In genomic region chr19:17719730-17720486, GRCh38 we compare ENCODE assay signal across 8 cellular contexts. TPM values are rescaled to one million over a fixed set of nuclear protein-coding genes. Genes with fewer than 3 reads are reported as not detected.
DNase-seq lines count a peak whose midpoint lies in the region; ATAC-seq, FAIRE-seq and TF ChIP-seq lines count a peak whose summit lies in the region.

No MANE protein-coding gene starts in this region.

- H3K27me3 Mint-ChIP-seq in stimulated activated naive B cell treated with anti-CD40 and anti-IgM and Interleukin-4, amounts not matched to agents 10 μg/mL and 1 μg/mL and 100 μg/mL, for 72 hours, result no peaks in the 10 kb centered on the region

- H3K4me2 ChIP-seq in HCT116 (ENCODE audit: low read length) (peak overlapping the region; percentile 82), K562 (ENCODE audit: insufficient read depth, low read length) (peak overlapping the region; percentile 90)

- peak overlapping the region; percentile 91 to 97 for H3K4me3 ChIP-seq in HCT116 (replicated peaks in 1 of 2; ENCODE audit: low read depth in 1 of 2, low read length in 2 of 2)
- peak overlapping the region; percentile 87 for H3K4me3 ChIP-seq in K562
- peak overlapping the region; percentile 82 for H3K4me3 ChIP-seq in lower leg skin (ENCODE audit: low read depth, poor library complexity, severe bottlenecking)

- RAD21 ChIA-PET in HCT116 (lab: Charles Lee; ENCODE audit: low non-redundant PET in 1 of 2, low total read pairs in 2 of 2, uncharacterized antibody in 2 of 2, unreplicated experiment in 2 of 2), result no interaction called here

- H3K9me2 ChIP-seq in HCT116 (ENCODE audit: insufficient read depth), result no peaks in the 10 kb centered on the region

- no peak overlapping the region for H2AFZ ChIP-seq in HCT116 (ENCODE audit: low read depth, low read length, poor library complexity, severe bottlenecking)
- H2AFZ ChIP-seq in K562 (ENCODE audit: low read depth, low read length), result no peak overlapping the region

- no peaks in the 10 kb centered on the region for H3K9me3 ChIP-seq in HCT116 (ENCODE audit: control insufficient read depth in 1 of 2, insufficient read depth in 1 of 2, low read depth in 1 of 2, low read length in 2 of 2)
- H3K9me3 ChIP-seq in K562 (replicated peaks; ENCODE audit: control insufficient read depth, insufficient read depth, low read depth, low read length), result no peaks in the 10 kb centered on the region

- BruUV-seq in HCT116 (replicated peaks; lab: Mats Ljungman, UMichigan), result TSS peak; percentile 57
- TSS peak; percentile 54 for BruUV-seq in K562 (replicated peaks; lab: Mats Ljungman, UMichigan)

- peak overlapping the region; percentile 82 to 92 for H3K4me3 Mint-ChIP-seq in stimulated activated naive B cell treated with anti-CD40 and anti-IgM and Interleukin-4, amounts not matched to agents 10 μg/mL and 1 μg/mL and 100 μg/mL, for 72 hours

- H3K79me2 ChIP-seq in HCT116 (ENCODE audit: insufficient read depth, low read length) (peaks cover 33% of the 10 kb centered on the region), K562 (ENCODE audit: control insufficient read depth, insufficient read depth, low read length) (peaks cover 26% of the 10 kb centered on the region)

- H3K9ac ChIP-seq in HCT116 (ENCODE audit: low read length) (peak overlapping the region; percentile 82), K562 (ENCODE audit: insufficient read depth in 1 of 2, low read depth in 2 of 2, low read length in 2 of 2) (peak overlapping the region; percentile 62 to 97; a peak in 3 of 4 replicates)

- peaks cover 13 to 35% of the 10 kb centered on the region in 2 experiments for H3K4me1 ChIP-seq in HCT116 (ENCODE audit: control insufficient read depth in 1 of 2, insufficient read depth in 2 of 2, low read length in 2 of 2)
- peaks cover 27 to 43% of the 10 kb centered on the region in 2 experiments; a peak in 4 of 5 replicates for H3K4me1 ChIP-seq in K562 (replicated peaks in 1 of 2; ENCODE audit: control insufficient read depth in 2 of 2, insufficient read depth in 2 of 2, low read length in 2 of 2)

- TF ChIP-seq EP300 in K562 (IDR thresholded peaks at IDR 0.05; ENCODE audit: low read length), result no peak

- ATAC-seq in HCT116, result peak; percentile 56
- no peak; the same call in 2 of the 3 replicates for ATAC-seq in K562
- ATAC-seq in stimulated activated naive B cell treated with anti-CD40 and anti-IgM and Interleukin-4, amounts not matched to agents 10 μg/mL and 1 μg/mL and 100 μg/mL, for 72 hours (replicated peaks), result peak; percentile 45 to 52
- ATAC-seq in sciatic nerve, result no peak

- TF ChIP-seq POLR2A in HCT116 (IDR thresholded peaks at IDR 0.05; ENCODE audit: borderline replicate concordance, extremely low read depth, insufficient read depth, insufficient read length) (no peak), K562 (conservative IDR thresholded peaks at IDR 0.05) (no peak), lower leg skin (IDR thresholded peaks at IDR 0.05) (no peak), GM12892 (IDR thresholded peaks at IDR 0.05; ENCODE audit: low read depth, low read length) (no peak)

- H3K27ac ChIP-seq in HCT116 (ENCODE audit: low read depth, low read length) (peak overlapping the region; percentile 66; the same call in 1 of the 2 replicates), K562 (ENCODE audit: extremely low read depth, low read depth, low read length) (peak overlapping the region; percentile 56; the same call in 2 of the 3 replicates)

- peaks cover 24 to 28% of the 10 kb centered on the region in 2 donors for H3K36me3 Mint-ChIP-seq in stimulated activated naive B cell treated with anti-CD40 and anti-IgM and Interleukin-4, amounts not matched to agents 10 μg/mL and 1 μg/mL and 100 μg/mL, for 72 hours

- peaks cover 4% of the 10 kb centered on the region in 2 experiments; a peak in 2 of 4 replicates for H3K36me3 ChIP-seq in HCT116 (ENCODE audit: control insufficient read depth in 1 of 2, insufficient read depth in 2 of 2, low read length in 2 of 2)
- peaks cover 33% of the 10 kb centered on the region; the same call in 2 of the 3 replicates for H3K36me3 ChIP-seq in K562 (ENCODE audit: control insufficient read depth, insufficient read depth, low read length)

- H3K9me3 Mint-ChIP-seq in stimulated activated naive B cell treated with anti-CD40 and anti-IgM and Interleukin-4, amounts not matched to agents 10 μg/mL and 1 μg/mL and 100 μg/mL, for 72 hours, result no peaks in the 10 kb centered on the region

- no peak for TF ChIP-seq RAD21 in HCT116 (IDR thresholded peaks at IDR 0.05; ENCODE audit: low read depth)
- no peak for TF ChIP-seq RAD21 in K562 (CRISPR knock-in tag; conservative IDR thresholded peaks at IDR 0.05 in 1 of 2, IDR thresholded peaks at IDR 0.05 in 1 of 2)

- DNase-seq in COLO668 (lab: John Stamatoyannopoulos, UW; ENCODE audit: unreplicated experiment), result peak; percentile 88
- DNase-seq in HCT116 (ENCODE audit: low read depth, low spot score), result no peak
- peak; percentile 55 for DNase-seq in RPMI8226
- peak in 2 of 4 experiments; percentile 66 to 67 for DNase-seq in K562 (ENCODE audit: extremely low read depth in 1 of 4, low spot score in 3 of 4)
- no peak for DNase-seq in lower leg skin (ENCODE audit: low spot score in 2 of 2)
- peak; percentile 18 for DNase-seq in stimulated activated naive B cell treated with anti-CD40 and anti-IgM and Interleukin-4, amounts not matched to agents 10 μg/mL and 1 μg/mL and 100 μg/mL, for 72 hours
- no peak for DNase-seq in GM12892 (ENCODE audit: insufficient read length)
- DNase-seq in sciatic nerve (ENCODE audit: low spot score), result no peak

- H3K27me3 ChIP-seq in HCT116 (ENCODE audit: insufficient read depth, low read length), result no peaks in the 10 kb centered on the region
- H3K27me3 ChIP-seq in K562 (ENCODE audit: control insufficient read depth in 2 of 2, insufficient read depth in 2 of 2, low read length in 2 of 2), result no peaks in the 10 kb centered on the region

- in situ Hi-C loops in K562 (cut with MboI), result no loop called here

- no peak for TF ChIP-seq CTCF in HCT116 (IDR thresholded peaks at IDR 0.05 in 2 of 3, conservative IDR thresholded peaks at IDR 0.05 in 1 of 3; ENCODE audit: borderline replicate concordance in 1 of 3, insufficient read depth in 1 of 3, low read depth in 2 of 3, low read length in 2 of 3)
- TF ChIP-seq CTCF in K562 (IDR thresholded peaks at IDR 0.05 in 2 of 3, conservative IDR thresholded peaks at IDR 0.05 in 1 of 3; ENCODE audit: insufficient read depth in 2 of 3, low read depth in 1 of 3, low read length in 3 of 3), result no peak
- TF ChIP-seq CTCF in lower leg skin (IDR thresholded peaks at IDR 0.05), result no peak

- peak overlapping the region; percentile 89 for H3K27ac Mint-ChIP-seq in stimulated activated naive B cell treated with anti-CD40 and anti-IgM and Interleukin-4, amounts not matched to agents 10 μg/mL and 1 μg/mL and 100 μg/mL, for 72 hours

- WGBS in K562 (ENCODE audit: insufficient coverage, low coverage, missing lambda C conversion rate), result 10% methylated on average over 19 of the region's 39 CpGs
- 5 to 7% methylated on average over 13 to 23 of the region's 39 CpGs for WGBS in lower leg skin, 2 donors

- H3K9me1 ChIP-seq in K562 (ENCODE audit: control insufficient read depth, insufficient read depth, low read length), result no peaks in the 10 kb centered on the region

- FAIRE-seq in K562 (lab: Jason Lieb, UNC), result no peak
- FAIRE-seq in GM12892 (lab: Jason Lieb, UNC), result no peak

- H3K4me1 Mint-ChIP-seq in stimulated activated naive B cell treated with anti-CD40 and anti-IgM and Interleukin-4, amounts not matched to agents 10 μg/mL and 1 μg/mL and 100 μg/mL, for 72 hours, result peaks cover 39 to 51% of the 10 kb centered on the region in 2 donors

- CTCF ChIA-PET in HCT116 (lab: Charles Lee) (interaction anchor here (1.2 to 1.6 kb wide), 3 partner anchors 13 to 46 kb away, joined by 3 to 4 read pairs (median 4); no protein-coding TSS in a partner anchor), K562 (lab: Yijun Ruan, JAX; ENCODE audit: low intra/inter-chr PET ratio) (interaction anchor here (0.5 kb wide), 1 partner anchor 57 kb away, joined by 3 read pairs; no protein-coding TSS in a partner anchor)

- intact Hi-C loops in HCT116 (cut with micrococcal nuclease) (loop anchor here (5.0 kb wide), 1 partner anchor 47 kb away; no protein-coding TSS in a partner anchor), K562 (cut with micrococcal nuclease) (no loop called here), lower leg skin (cut with DNase I; ENCODE audit: low total_unique reads) (no loop called here), sciatic nerve (cut with DNase I) (no loop called here)

- POLR2A ChIA-PET in HCT116 (lab: Charles Lee), result interaction anchor here (1.4 kb wide), 1 partner anchor 10 kb away, joined by 4 read pairs; no protein-coding TSS in a partner anchor
- POLR2A ChIA-PET in K562 (lab: Yijun Ruan, JAX), result interaction anchor here (0.6 to 1.5 kb wide), 7 partner anchors 10 to 249 kb away, joined by 3 to 6 read pairs (median 4); partner anchors contain the start of gene FCHO1

- no peaks in the 10 kb centered on the region for H4K20me1 ChIP-seq in HCT116 (ENCODE audit: insufficient read depth)
- peaks cover 9% of the 10 kb centered on the region; the same call in 1 of the 2 replicates for H4K20me1 ChIP-seq in K562 (replicated peaks; ENCODE audit: control insufficient read depth, insufficient read depth, low read length)

RNA-seq across cellular contexts. Expression of gene MAP1S, which starts 0.6 kb away (rescaled TPM):
- total RNA-seq in HCT116 (2021; ENCODE audit: unreplicated experiment) (80.8 TPM), K562 (2014; rRNA removed) (23.0 and 36.9 TPM in 2 replicates), K562 (2014; rRNA removed; fragmentation: Illumina TruSeq; extraction: Trizol) (3.0 and 5.3 TPM in 2 replicates), K562 (2015; rRNA removed; fragmentation: Illumina TruSeq; extraction: Trizol) (9.5 and 11.0 TPM in 2 replicates), K562 (2021) (79.8 and 81.0 TPM in 2 replicates), lower leg skin (10 to 100 TPM; 10.8 to 32.7 (median 24.5) TPM), sciatic nerve (55.8 TPM)
- 81.9 and 125 TPM in 2 replicates for polyA plus RNA-seq in HCT116 (2012)
- total RNA-seq in K562 (2011; cell fraction: chromatin; rRNA removed; ENCODE audit: low replicate concordance), result 19.7 and 56.1 TPM in 2 replicates
- total RNA-seq in K562 (2011; cell fraction: nucleolus; rRNA removed), result 33.4 and 40.5 TPM in 2 replicates
- 34.0 and 46.6 TPM in 2 replicates for total RNA-seq in K562 (2011; cell fraction: nucleoplasm; rRNA removed)
- polyA plus RNA-seq in K562 (2011; rRNA removed) (5.9 and 18.2 TPM in 2 replicates), K562 (2014; fragmentation: Illumina TruSeq; extraction: Trizol) (33.0 and 48.4 TPM in 2 replicates), K562 (2014; fragmentation: Nextera tagmentation; extraction: Ambion mirVana) (1 to 10 TPM; 2.0 to 3.0 TPM), K562 (2014; rRNA removed) (12.2 and 13.9 TPM in 2 replicates)
- 11.0 and 28.6 TPM in 2 replicates for polyA plus RNA-seq in K562 (2011; cell fraction: cytosol; rRNA removed)
- polyA plus RNA-seq in K562 (2011; cell fraction: nucleus; rRNA removed), result 17.9 and 37.4 TPM in 2 replicates
- 85.3 and 93.8 TPM in 2 replicates for polyA plus RNA-seq in K562 (2012)
- polyA minus RNA-seq in K562 (2011; rRNA and poly(A)+ RNA removed), result 12.8 and 15.3 TPM in 2 replicates
- 65.8 and 95.4 TPM in 2 replicates for polyA minus RNA-seq in K562 (2011; cell fraction: cytosol; rRNA and poly(A)+ RNA removed)
- polyA minus RNA-seq in K562 (2011; cell fraction: nucleus; rRNA and poly(A)+ RNA removed), result 15.6 and 19.3 TPM in 2 replicates
- 16.0 TPM for polyA plus RNA-seq in GM12892 (2012; ENCODE audit: missing spikeins)

RNA-seq across cellular contexts. Expression of gene FCHO1, which starts 31.4 kb away (rescaled TPM):
- total RNA-seq in HCT116 (2021; ENCODE audit: unreplicated experiment) (28.1 TPM), K562 (2014; rRNA removed) (25.4 and 33.0 TPM in 2 replicates), K562 (2014; rRNA removed; fragmentation: Illumina TruSeq; extraction: Trizol) (9.2 and 14.3 TPM in 2 replicates), K562 (2015; rRNA removed; fragmentation: Illumina TruSeq; extraction: Trizol) (18.1 and 18.3 TPM in 2 replicates), K562 (2021) (51.9 and 58.9 TPM in 2 replicates), lower leg skin (10 to 100 TPM; 38.7 to 78.4 (median 56.3) TPM), sciatic nerve (6.1 TPM)
- 36.8 and 37.2 TPM in 2 replicates for polyA plus RNA-seq in HCT116 (2012)
- total RNA-seq in K562 (2011; cell fraction: chromatin; rRNA removed; ENCODE audit: low replicate concordance), result 225 and 536 TPM in 2 replicates
- total RNA-seq in K562 (2011; cell fraction: nucleolus; rRNA removed), result 220 and 237 TPM in 2 replicates
- 234 and 250 TPM in 2 replicates for total RNA-seq in K562 (2011; cell fraction: nucleoplasm; rRNA removed)
- polyA plus RNA-seq in K562 (2011; rRNA removed) (9.3 and 19.3 TPM in 2 replicates), K562 (2014; fragmentation: Illumina TruSeq; extraction: Trizol) (24.2 and 32.6 TPM in 2 replicates), K562 (2014; fragmentation: Nextera tagmentation; extraction: Ambion mirVana) (under 1 TPM; 0.21 to 0.67 TPM), K562 (2014; rRNA removed) (26.6 and 28.7 TPM in 2 replicates)
- 9.1 and 14.7 TPM in 2 replicates for polyA plus RNA-seq in K562 (2011; cell fraction: cytosol; rRNA removed)
- polyA plus RNA-seq in K562 (2011; cell fraction: nucleus; rRNA removed), result 80.2 and 106 TPM in 2 replicates
- polyA plus RNA-seq in K562 (2012), result 31.6 and 56.4 TPM in 2 replicates
- polyA minus RNA-seq in K562 (2011; rRNA and poly(A)+ RNA removed), result 45.3 and 55.3 TPM in 2 replicates
- polyA minus RNA-seq in K562 (2011; cell fraction: cytosol; rRNA and poly(A)+ RNA removed), result 28.8 and 38.7 TPM in 2 replicates
- 95.9 and 141 TPM in 2 replicates for polyA minus RNA-seq in K562 (2011; cell fraction: nucleus; rRNA and poly(A)+ RNA removed)
- polyA plus RNA-seq in GM12892 (2012; ENCODE audit: missing spikeins), result 19.9 TPM

RNA-seq across cellular contexts. Expression of gene UNC13A, which starts 31.8 kb away (rescaled TPM):
- 29.0 TPM for total RNA-seq in HCT116 (2021; ENCODE audit: unreplicated experiment)
- polyA plus RNA-seq in HCT116 (2012), result 9.4 and 16.6 TPM in 2 replicates
- 5.0 and 12.3 TPM in 2 replicates for total RNA-seq in K562 (2011; cell fraction: chromatin; rRNA removed; ENCODE audit: low replicate concordance)
- total RNA-seq in K562 (2011; cell fraction: nucleolus; rRNA removed), result 2.5 and 5.7 TPM in 2 replicates
- total RNA-seq in K562 (2011; cell fraction: nucleoplasm; rRNA removed), result 2.9 and 4.6 TPM in 2 replicates
- total RNA-seq in K562 (2014; rRNA removed), result 0.24 and 0.27 TPM in 2 replicates
- total RNA-seq in K562 (2014; rRNA removed; fragmentation: Illumina TruSeq; extraction: Trizol), result 0.18 and 0.19 TPM in 2 replicates
- 0.15 and 0.25 TPM in 2 replicates for total RNA-seq in K562 (2015; rRNA removed; fragmentation: Illumina TruSeq; extraction: Trizol)
- 0.13 and 0.38 TPM in 2 replicates for total RNA-seq in K562 (2021)
- 0.34 and 1.0 TPM in 2 replicates for polyA plus RNA-seq in K562 (2011; rRNA removed)
- polyA plus RNA-seq in K562 (2011; cell fraction: cytosol; rRNA removed), result 0.24 and 0.81 TPM in 2 replicates
- polyA plus RNA-seq in K562 (2011; cell fraction: nucleus; rRNA removed), result 1.5 and 8.3 TPM in 2 replicates
- polyA plus RNA-seq in K562 (2012), result 0.28 and 0.66 TPM in 2 replicates
- 0.28 and 0.31 TPM in 2 replicates for polyA plus RNA-seq in K562 (2014; fragmentation: Illumina TruSeq; extraction: Trizol)
- under 1 TPM; 0.03 to 0.04 TPM for polyA plus RNA-seq in K562 (2014; fragmentation: Nextera tagmentation; extraction: Ambion mirVana)
- polyA plus RNA-seq in K562 (2014; rRNA removed), result 0.16 and 0.20 TPM in 2 replicates
- 0.63 and 1.4 TPM in 2 replicates for polyA minus RNA-seq in K562 (2011; rRNA and poly(A)+ RNA removed)
- 0.27 and 0.95 TPM in 2 replicates for polyA minus RNA-seq in K562 (2011; cell fraction: cytosol; rRNA and poly(A)+ RNA removed)
- 1.1 and 2.3 TPM in 2 replicates for polyA minus RNA-seq in K562 (2011; cell fraction: nucleus; rRNA and poly(A)+ RNA removed)
- total RNA-seq in lower leg skin, result not detected
- 0.68 TPM for polyA plus RNA-seq in GM12892 (2012; ENCODE audit: missing spikeins)
- 0.13 TPM for total RNA-seq in sciatic nerve

Comparison
In these comparisons a context has a peak if more than half of its experiments do, and no peak if none do; other contexts are left out.
1. DNase-seq: peak in COLO668 (single experiment), RPMI8226 (single experiment) and stimulated activated naive B cell treated with anti-CD40 and anti-IgM and Interleukin-4, amounts not matched to agents 10 μg/mL and 1 μg/mL and 100 μg/mL, for 72 hours (single experiment); none in HCT116 (single experiment), lower leg skin (0 of 2), GM12892 (single experiment) and sciatic nerve (single experiment).
2. ATAC-seq: peak in HCT116 (single experiment) and stimulated activated naive B cell treated with anti-CD40 and anti-IgM and Interleukin-4, amounts not matched to agents 10 μg/mL and 1 μg/mL and 100 μg/mL, for 72 hours (2 of 2); none in K562 (single experiment) and sciatic nerve (single experiment).
3. Peak in every context shown above with its lines, with median percentiles within 50 percentile points of each other: H3K4me3 ChIP-seq.